ENCODE assay signal across 8 cellular contexts in genomic region chr1:231315887-231316286, GRCh38. TPM values are rescaled to one million over a fixed set of nuclear protein-coding genes. Genes with fewer than 3 reads are reported as not detected.
A peak's percentile ranks its signal among the peaks of the same experiment; 100 is the strongest.
DNase-seq lines count a peak whose midpoint lies in the region; ATAC-seq and TF ChIP-seq lines count a peak whose summit lies in the region.

No MANE protein-coding gene starts in this region.

- H3K4me3 ChIP-seq in WERI-Rb-1 (ENCODE audit: low read depth, low read length): no peak overlapping the region

- H3K9me3 ChIP-seq in WERI-Rb-1 (ENCODE audit: severe bottlenecking): peaks cover 5% of the 10 kb centered on the region

- H3K36me3 ChIP-seq in WERI-Rb-1: no peaks in the 10 kb centered on the region

- no peaks in the 10 kb centered on the region for H3K27me3 ChIP-seq in WERI-Rb-1 (ENCODE audit: insufficient read depth, low read depth, severe bottlenecking)

- H3K27ac ChIP-seq in WERI-Rb-1: no peak overlapping the region

- TF ChIP-seq CTCF in WERI-Rb-1 (IDR thresholded peaks at IDR 0.05; ENCODE audit: low read depth, low read length) (peak; percentile 85), endothelial cell (IDR thresholded peaks at IDR 0.05; ENCODE audit: unreplicated experiment) (no peak), osteocyte (IDR thresholded peaks at IDR 0.05) (peak; percentile 45)

- no peak overlapping the region for H3K4me3 Mint-ChIP-seq in endothelial cell (ENCODE audit: unreplicated experiment)
- no peak overlapping the region for H3K4me3 Mint-ChIP-seq in osteocyte (ENCODE audit: unreplicated experiment)

- peak; percentile 94 for ATAC-seq in GM19372 (IDR thresholded peaks at IDR 0.05; ENCODE audit: low read depth, unreplicated experiment)

- peak; percentile 65 for DNase-seq in COLO668 (lab: John Stamatoyannopoulos, UW; ENCODE audit: unreplicated experiment)
- DNase-seq in HuH-7.5 (ENCODE audit: low spot score): peak; percentile 40
- DNase-seq in WERI-Rb-1: peak; percentile 69
- DNase-seq in endothelial cell (ENCODE audit: low spot score): peak; percentile 42
- DNase-seq in osteocyte (ENCODE audit: extremely low spot score, unreplicated experiment): peak; percentile 65
- DNase-seq in NCI-H2107 treated with DMSO at 0.1 percent for 48 hours (lab: John Stamatoyannopoulos, UW; ENCODE audit: unreplicated experiment): no peak
- DNase-seq in GF-D8 (lab: John Stamatoyannopoulos, UW): no peak

- H3K27me3 Mint-ChIP-seq in endothelial cell (ENCODE audit: unreplicated experiment) (peaks cover 3% of the 10 kb centered on the region), osteocyte (ENCODE audit: unreplicated experiment) (no peaks in the 10 kb centered on the region)

- H3K36me3 Mint-ChIP-seq in endothelial cell (ENCODE audit: low read depth, unreplicated experiment) (no peaks in the 10 kb centered on the region), osteocyte (ENCODE audit: unreplicated experiment) (no peaks in the 10 kb centered on the region)

- H3K27ac Mint-ChIP-seq in endothelial cell (ENCODE audit: unreplicated experiment) (no peak overlapping the region), osteocyte (ENCODE audit: unreplicated experiment) (no peak overlapping the region)

- H3K4me1 Mint-ChIP-seq in endothelial cell (ENCODE audit: unreplicated experiment) (no peaks in the 10 kb centered on the region), osteocyte (ENCODE audit: unreplicated experiment) (no peaks in the 10 kb centered on the region)

- H3K9me3 Mint-ChIP-seq in endothelial cell (ENCODE audit: unreplicated experiment) (no peaks in the 10 kb centered on the region), osteocyte (ENCODE audit: unreplicated experiment) (no peaks in the 10 kb centered on the region)

RNA-seq across cellular contexts. Expression of gene EXOC8, which starts 21.8 kb away (rescaled TPM):
- total RNA-seq in endothelial cell (ENCODE audit: unreplicated experiment) (11.6 TPM), osteocyte (13.4 and 14.8 TPM in 2 replicates)

RNA-seq across cellular contexts. Expression of gene SPRTN, which starts 22.2 kb away (rescaled TPM):
- total RNA-seq in endothelial cell (ENCODE audit: unreplicated experiment) (13.5 TPM), osteocyte (13.5 and 14.7 TPM in 2 replicates)

Comparison
In these comparisons a context has a peak if more than half of its experiments do, and no peak if none do; other contexts are left out.
1. DNase-seq: peak in COLO668 (single experiment), HuH-7.5 (single experiment), WERI-Rb-1 (single experiment), endothelial cell (single experiment) and osteocyte (single experiment); none in NCI-H2107 treated with DMSO at 0.1 percent for 48 hours (single experiment) and GF-D8 (single experiment).